Comparison of ENCODE assay signal across 17 cellular contexts in genomic region chr1:32948905-32949304, GRCh38. TPM values are rescaled to one million over a fixed set of nuclear protein-coding genes. Genes with fewer than 3 reads are reported as not detected.
DNase-seq lines count a peak whose midpoint lies in the region; ATAC-seq, FAIRE-seq and TF ChIP-seq lines count a peak whose summit lies in the region.
"Had no signal": no experiment of that assay in that cellular context is flagged by ENCODE, and none has a peak within 500 bp of the region (broad histone marks: within the 10 kb centered on the region; RNA-seq: fewer than 3 reads in every experiment).

No MANE protein-coding gene starts in this region.

- peaks cover 4% of the 10 kb centered on the region for H4K20me1 ChIP-seq in keratinocyte (ENCODE audit: control insufficient read depth, extremely low read depth, insufficient read depth, low read length)

- H3K36me3 Mint-ChIP-seq in activated CD8-positive, alpha-beta T cell treated with anti-CD3 and anti-CD28 coated beads, Interleukin-2, amount 10 ng/mL, durations not matched to agents 7 days and 5 days (ENCODE audit: low read depth), result peaks cover 44% of the 10 kb centered on the region

- CTCF ChIA-PET in activated CD8-positive, alpha-beta T cell treated with anti-CD3 and anti-CD28 coated beads, Interleukin-2, amount 10 ng/mL, durations not matched to agents 7 days and 5 days (lab: Charles Lee), result interaction anchor here (1.4 to 1.8 kb wide), 3 partner anchors 12 to 58 kb away, joined by 3 to 5 read pairs (median 4); no protein-coding TSS in a partner anchor

- DNase-seq in DMS53 treated with DMSO at 0.1 percent for 48 hours (lab: John Stamatoyannopoulos, UW; ENCODE audit: unreplicated experiment), result peak; percentile 78
- no peak for DNase-seq in ascending aorta (ENCODE audit: low spot score in 2 of 2)
- DNase-seq in keratinocyte (ENCODE audit: low read depth, low spot score), result no peak
- DNase-seq in sciatic nerve (ENCODE audit: low spot score), result no peak
- DNase-seq in NCI-H1105 (lab: John Stamatoyannopoulos, UW), result no peak
- DNase-seq in HPDE6-E6E7 (ENCODE audit: extremely low spot score), result no peak
- DNase-seq in activated CD8-positive, alpha-beta T cell treated with anti-CD3 and anti-CD28 coated beads, Interleukin-2, amount 10 ng/mL, durations not matched to agents 7 days and 5 days, result no peak
- DNase-seq: activated B cell treated with CpG ODN at 0.5 μM for 24 hours; activated T-cell treated with anti-CD3 and anti-CD28 coated beads, Interleukin-2, amount 50 U/mL, for 1 hour; amniotic stem cell; HCEC 1CT; naive B cell; NCI-H1436; NCI-H748 treated with DMSO at 0.1 percent for 48 hours had no signal

- H3K4me1 ChIP-seq in ascending aorta (peaks cover 13 to 42% of the 10 kb centered on the region in 2 donors), keratinocyte (ENCODE audit: control insufficient read depth, extremely low read depth, insufficient read depth, low read length) (peaks cover 25% of the 10 kb centered on the region)

- H2AFZ ChIP-seq in keratinocyte (ENCODE audit: control insufficient read depth, low read length), result no peak overlapping the region

- TF ChIP-seq CTCF in ascending aorta (IDR thresholded peaks at IDR 0.05) (no peak), keratinocyte (optimal IDR thresholded peaks at IDR 0.05 in 1 of 3, IDR thresholded peaks at IDR 0.05 in 1 of 3, conservative IDR thresholded peaks at IDR 0.05 in 1 of 3; ENCODE audit: extremely low read depth in 1 of 3, insufficient read depth in 2 of 3, low read length in 3 of 3) (no peak)

- ATAC-seq in sciatic nerve, result peak; percentile 75
- ATAC-seq in GM21367 (IDR thresholded peaks at IDR 0.05; ENCODE audit: unreplicated experiment), result no peak
- ATAC-seq in activated CD8-positive, alpha-beta T cell treated with anti-CD3 and anti-CD28 coated beads, Interleukin-2, amount 10 ng/mL, durations not matched to agents 7 days and 5 days, result no peak

- H3K4me2 ChIP-seq in keratinocyte (ENCODE audit: control insufficient read depth, extremely low read depth, insufficient read depth, low read depth, low read length), result peak overlapping the region; percentile 48

- H3K79me2 ChIP-seq in keratinocyte (ENCODE audit: control insufficient read depth, insufficient read depth, low read length), result peaks cover 63% of the 10 kb centered on the region

- H3K36me3 ChIP-seq in ascending aorta (peaks cover 18% of the 10 kb centered on the region in 2 donors), keratinocyte (ENCODE audit: control insufficient read depth in 2 of 2, extremely low read depth in 1 of 2, insufficient read depth in 2 of 2, low read length in 2 of 2) (peaks cover 22 to 39% of the 10 kb centered on the region in 2 experiments)

- dilution Hi-C loops in keratinocyte (cut with MboI; ENCODE audit: extremely low pct_ligation_motif_present, low sequenced_read_pairs), result no loop called here

- H3K4me3 ChIP-seq in ascending aorta, result no peak overlapping the region
- H3K4me3 ChIP-seq in keratinocyte (ENCODE audit: control insufficient read depth in 2 of 3, extremely low read depth in 1 of 3, insufficient read depth in 2 of 3, low read depth in 1 of 3, low read length in 3 of 3), result no peak overlapping the region
- H3K4me3 ChIP-seq: BLaER1 treated with 17β-estradiol and CSF1 and Interleukin-3, amounts not matched to agents 10 nM and 100 nM had no signal

- no peaks in the 10 kb centered on the region for H3K9me3 Mint-ChIP-seq in activated CD8-positive, alpha-beta T cell treated with anti-CD3 and anti-CD28 coated beads, Interleukin-2, amount 10 ng/mL, durations not matched to agents 7 days and 5 days (ENCODE audit: insufficient read depth)
- H3K9me3 Mint-ChIP-seq: activated B cell treated with CpG ODN at 0.5 μM for 24 hours, naive B cell had no signal

- intact Hi-C loops in ascending aorta (cut with DNase I), result loop anchor here (1.0 to 5.0 kb wide), 2 partner anchors 15 to 38 kb away; partner anchors contain the start of gene RNF19B
- intact Hi-C loops in sciatic nerve (cut with DNase I), result no loop called here

- H3K27me3 ChIP-seq in ascending aorta (no peaks in the 10 kb centered on the region), keratinocyte (ENCODE audit: control insufficient read depth, extremely low read depth, insufficient read depth, low read length) (no peaks in the 10 kb centered on the region)
- H3K27me3 ChIP-seq: BLaER1 treated with 17β-estradiol and CSF1 and Interleukin-3, amounts not matched to agents 10 nM and 100 nM had no signal

- H3K4me3 Mint-ChIP-seq in activated CD8-positive, alpha-beta T cell treated with anti-CD3 and anti-CD28 coated beads, Interleukin-2, amount 10 ng/mL, durations not matched to agents 7 days and 5 days, result no peak overlapping the region
- H3K4me3 Mint-ChIP-seq: activated B cell treated with CpG ODN at 0.5 μM for 24 hours, naive B cell had no signal

- POLR2A ChIA-PET in activated CD8-positive, alpha-beta T cell treated with anti-CD3 and anti-CD28 coated beads, Interleukin-2, amount 10 ng/mL, durations not matched to agents 7 days and 5 days (lab: Charles Lee), result interaction anchor here (0.7 kb wide), 1 partner anchor 56 kb away, joined by 3 read pairs; no protein-coding TSS in a partner anchor

- no peak overlapping the region for H3K9ac ChIP-seq in keratinocyte (ENCODE audit: control insufficient read depth, extremely low read depth, insufficient read depth, low read length)
- H3K9ac ChIP-seq: BLaER1 treated with 17β-estradiol and CSF1 and Interleukin-3, amounts not matched to agents 10 nM and 100 nM had no signal

- H3K27ac Mint-ChIP-seq in activated CD8-positive, alpha-beta T cell treated with anti-CD3 and anti-CD28 coated beads, Interleukin-2, amount 10 ng/mL, durations not matched to agents 7 days and 5 days, result no peak overlapping the region
- H3K27ac Mint-ChIP-seq: activated B cell treated with CpG ODN at 0.5 μM for 24 hours had no signal

- peaks cover 5% of the 10 kb centered on the region for H3K9me1 ChIP-seq in keratinocyte (ENCODE audit: control insufficient read depth, extremely low read depth, insufficient read depth, low read length)

- H3K4me1 Mint-ChIP-seq in activated CD8-positive, alpha-beta T cell treated with anti-CD3 and anti-CD28 coated beads, Interleukin-2, amount 10 ng/mL, durations not matched to agents 7 days and 5 days (ENCODE audit: low read depth), result peaks cover 11% of the 10 kb centered on the region

- no peaks in the 10 kb centered on the region for H3K9me3 ChIP-seq in ascending aorta
- no peaks in the 10 kb centered on the region for H3K9me3 ChIP-seq in keratinocyte (ENCODE audit: control insufficient read depth, low read depth, low read length)
- H3K9me3 ChIP-seq: BLaER1 treated with 17β-estradiol and CSF1 and Interleukin-3, amounts not matched to agents 10 nM and 100 nM had no signal

- H3K27me3 Mint-ChIP-seq in activated CD8-positive, alpha-beta T cell treated with anti-CD3 and anti-CD28 coated beads, Interleukin-2, amount 10 ng/mL, durations not matched to agents 7 days and 5 days (ENCODE audit: low read depth), result no peaks in the 10 kb centered on the region
- H3K27me3 Mint-ChIP-seq: activated B cell treated with CpG ODN at 0.5 μM for 24 hours, naive B cell had no signal

- FAIRE-seq in keratinocyte (lab: Jason Lieb, UNC), result no peak
- FAIRE-seq: GM18507 had no signal

- H3K27ac ChIP-seq in ascending aorta (peak overlapping the region; percentile 71 to 79), keratinocyte (ENCODE audit: control insufficient read depth, insufficient read depth, low read length) (peak overlapping the region; percentile 61)
- H3K27ac ChIP-seq: BLaER1 treated with 17β-estradiol and CSF1 and Interleukin-3, amounts not matched to agents 10 nM and 100 nM had no signal

RNA-seq across cellular contexts. Expression of gene RNF19B, which starts 15.7 kb away (rescaled TPM):
- total RNA-seq in ascending aorta (40.0 TPM), sciatic nerve (33.3 TPM)
- 31.8 to 48.3 TPM (median 33.5 TPM) in 3 replicates for polyA plus RNA-seq in keratinocyte
- 18.9 TPM for polyA plus RNA-seq in keratinocyte (2011; ENCODE audit: low read depth)
- 31.1 and 31.5 TPM in 2 replicates for polyA plus RNA-seq in keratinocyte (2011; cell fraction: cytosol; rRNA removed)
- 26.6 and 29.0 TPM in 2 replicates for polyA plus RNA-seq in keratinocyte (2011; cell fraction: nucleus; rRNA removed)
- 31.3 and 36.7 TPM in 2 replicates for polyA plus RNA-seq in keratinocyte (2012; ENCODE audit: low replicate concordance)
- polyA minus RNA-seq in keratinocyte, result 31.8 to 54.8 TPM (median 49.1 TPM) in 3 replicates
- 45.1 TPM for polyA minus RNA-seq in keratinocyte (2011; cell fraction: cytosol; rRNA and poly(A)+ RNA removed)
- 20.4 and 24.8 TPM in 2 replicates for polyA minus RNA-seq in keratinocyte (2011; cell fraction: nucleus; rRNA and poly(A)+ RNA removed)
- total RNA-seq in activated CD8-positive, alpha-beta T cell treated with anti-CD3 and anti-CD28 coated beads, Interleukin-2, amount 10 ng/mL, durations not matched to agents 7 days and 5 days, result 10 to 100 TPM; 14.0 to 15.8 TPM

RNA-seq across cellular contexts. Expression of gene TMEM54, which starts 47.7 kb away (rescaled TPM):
- total RNA-seq in ascending aorta (60.9 TPM), sciatic nerve (12.3 TPM)
- 59.4 to 125 TPM (median 109 TPM) in 3 replicates for polyA plus RNA-seq in keratinocyte
- polyA plus RNA-seq in keratinocyte (2011; ENCODE audit: low read depth), result 26.0 TPM
- polyA plus RNA-seq in keratinocyte (2011; cell fraction: cytosol; rRNA removed), result 129 and 227 TPM in 2 replicates
- polyA plus RNA-seq in keratinocyte (2011; cell fraction: nucleus; rRNA removed), result 39.2 and 55.8 TPM in 2 replicates
- 133 and 154 TPM in 2 replicates for polyA plus RNA-seq in keratinocyte (2012; ENCODE audit: low replicate concordance)
- polyA minus RNA-seq in keratinocyte, result 109 to 222 TPM (median 141 TPM) in 3 replicates
- 141 TPM for polyA minus RNA-seq in keratinocyte (2011; cell fraction: cytosol; rRNA and poly(A)+ RNA removed)
- polyA minus RNA-seq in keratinocyte (2011; cell fraction: nucleus; rRNA and poly(A)+ RNA removed), result 17.9 and 19.2 TPM in 2 replicates
- total RNA-seq in activated CD8-positive, alpha-beta T cell treated with anti-CD3 and anti-CD28 coated beads, Interleukin-2, amount 10 ng/mL, durations not matched to agents 7 days and 5 days, result not detected

Comparison
In these comparisons a context has a peak if more than half of its experiments do, and no peak if none do; other contexts are left out.
1. RNA of gene TMEM54, which starts 47.7 kb away (total RNA-seq): 60.9 TPM in ascending aorta (single experiment) and 12.3 TPM in sciatic nerve (single experiment); not detected in activated CD8-positive, alpha-beta T cell treated with anti-CD3 and anti-CD28 coated beads, Interleukin-2, amount 10 ng/mL, durations not matched to agents 7 days and 5 days; every median in the first group is over 10 times any median in the second.